18 cellular contexts compared by ENCODE assay signal in the genomic region with DNA sequence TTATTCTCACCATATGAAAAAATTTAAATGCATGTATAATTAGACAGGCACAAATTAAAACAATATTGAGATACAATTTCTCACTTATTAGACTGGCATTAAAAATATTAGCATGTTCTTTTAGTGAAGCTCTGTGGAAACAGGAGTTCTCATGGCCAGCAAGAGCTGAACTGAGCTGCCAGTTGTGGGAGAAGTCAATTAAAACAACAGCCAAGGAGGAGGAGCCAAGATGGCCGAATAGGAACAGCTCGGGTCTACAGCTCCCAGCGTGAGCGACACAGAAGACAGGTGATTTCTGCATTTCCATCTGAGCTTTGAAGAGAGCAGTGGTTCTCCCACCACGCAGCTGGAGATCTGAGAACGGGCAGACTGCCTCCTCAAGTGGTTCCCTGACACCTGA. TPM values are rescaled to one million over a fixed set of nuclear protein-coding genes. Genes with fewer than 3 reads are reported as not detected.
"Had no signal": no experiment of that assay in that cellular context is flagged by ENCODE, and none has a peak within 500 bp of the region (broad histone marks: within the 10 kb centered on the region; RNA-seq: fewer than 3 reads in every experiment).

No MANE protein-coding gene starts in this region.

RNA-seq across cellular contexts. Expression of a gene that starts 14.0 kb away (rescaled TPM):
- total RNA-seq: dorsolateral prefrontal cortex; esophagus mucosa; gastrocnemius medialis; glomerular endothelial cell; kidney epithelial cell; left cardiac atrium; left lung; lower leg skin; lung microvascular endothelial cell; mesothelial cell of epicardium; mucosa of descending colon; natural killer cell treated with Interleukin-12 subunit alpha and Interleukin-12 subunit beta and Interleukin-15 and Interleukin-18, amount 100 ng/mL, for 72 hours; occipital lobe; ovary; pulmonary artery endothelial cell; urinary bladder had no signal

RNA-seq across cellular contexts. Expression of a gene that starts 30.9 kb away (rescaled TPM):
- total RNA-seq: dorsolateral prefrontal cortex; esophagus mucosa; gastrocnemius medialis; glomerular endothelial cell; kidney epithelial cell; left cardiac atrium; left lung; lower leg skin; lung microvascular endothelial cell; mesothelial cell of epicardium; mucosa of descending colon; natural killer cell treated with Interleukin-12 subunit alpha and Interleukin-12 subunit beta and Interleukin-15 and Interleukin-18, amount 100 ng/mL, for 72 hours; occipital lobe; ovary; pulmonary artery endothelial cell; spleen; testis; urinary bladder had no signal
